ENCODE assay signal across 9 cellular contexts in genomic region chr15:74817370-74817737, GRCh38. TPM values are rescaled to one million over a fixed set of nuclear protein-coding genes. Genes with fewer than 3 reads are reported as not detected.
DNase-seq lines count a peak whose midpoint lies in the region; ATAC-seq and TF ChIP-seq lines count a peak whose summit lies in the region.
"Had no signal": no experiment of that assay in that cellular context is flagged by ENCODE, and none has a peak within 500 bp of the region (broad histone marks: within the 10 kb centered on the region; RNA-seq: fewer than 3 reads in every experiment).

No MANE protein-coding gene starts in this region.

- peak; percentile 84 for ATAC-seq in Right ventricle myocardium inferior
- ATAC-seq in body of pancreas: no peak

- DNase-seq in Right ventricle myocardium inferior (ENCODE audit: missing footprints) (no peak), cardiac septum (ENCODE audit: low spot score) (no peak), body of pancreas (peak in 3 of 4 donors; percentile 34 to 45 (median 41)), islet precursor cell (peak; percentile 95), MV-4-11 (lab: John Stamatoyannopoulos, UW) (no peak)
- no peak for DNase-seq in activated CD4-positive, alpha-beta memory T cell treated with anti-CD3 and anti-CD28 coated beads for 36 hours
- no peak for DNase-seq in activated effector memory CD4-positive, alpha-beta T cell treated with Interleukin-2 at 50 U/mL for 16 hours
- DNase-seq in activated CD4-positive, alpha-beta T cell treated with anti-CD3 and anti-CD28 coated beads, Interleukin-2, amount 50 U/mL, for 48 hours: no peak
- DNase-seq: GOT3 had no signal

- intact Hi-C loops in Right ventricle myocardium inferior (cut with DNase I): no loop called here
- intact Hi-C loops in cardiac septum (cut with DNase I): no loop called here
- intact Hi-C loops in body of pancreas (cut with DNase I): no loop called here
- intact Hi-C loops in activated CD4-positive, alpha-beta memory T cell treated with anti-CD3 and anti-CD28 coated beads for 36 hours (cut with micrococcal nuclease): no loop called here

- TF ChIP-seq CTCF in body of pancreas (IDR thresholded peaks at IDR 0.05): peak in 3 of 7 experiments; percentile 15 to 29 (median 19)

- TF ChIP-seq POLR2A in body of pancreas (IDR thresholded peaks at IDR 0.05): no peak

- 14 to 23% methylated on average over 7 to 9 of the region's 9 CpGs for WGBS in body of pancreas, 2 donors

- CTCF ChIA-PET in activated CD4-positive, alpha-beta memory T cell treated with anti-CD3 and anti-CD28 coated beads for 36 hours (lab: Charles Lee): interaction anchor here (1.9 kb wide), 1 partner anchor 46 kb away, joined by 7 read pairs; no protein-coding TSS in a partner anchor

- H3K9me3 Mint-ChIP-seq in activated CD4-positive, alpha-beta memory T cell treated with anti-CD3 and anti-CD28 coated beads for 36 hours: no peaks in the 10 kb centered on the region

- H3K36me3 ChIP-seq in body of pancreas (replicated peaks in 1 of 2; ENCODE audit: insufficient read depth in 1 of 2, low read depth in 2 of 2): no peaks in the 10 kb centered on the region

- H3K27ac Mint-ChIP-seq in activated CD4-positive, alpha-beta memory T cell treated with anti-CD3 and anti-CD28 coated beads for 36 hours: no peak overlapping the region

- POLR2A ChIA-PET in activated CD4-positive, alpha-beta memory T cell treated with anti-CD3 and anti-CD28 coated beads for 36 hours (lab: Charles Lee): no interaction called here

- H3K4me3 ChIP-seq in body of pancreas: no peak overlapping the region

- no peaks in the 10 kb centered on the region for H3K9me3 ChIP-seq in body of pancreas

- no peak overlapping the region for H3K27ac ChIP-seq in body of pancreas

- H3K4me1 Mint-ChIP-seq in activated CD4-positive, alpha-beta memory T cell treated with anti-CD3 and anti-CD28 coated beads for 36 hours (ENCODE audit: low read depth): peaks cover 7% of the 10 kb centered on the region

- no peaks in the 10 kb centered on the region for H3K27me3 Mint-ChIP-seq in activated CD4-positive, alpha-beta memory T cell treated with anti-CD3 and anti-CD28 coated beads for 36 hours

- no peaks in the 10 kb centered on the region for H3K36me3 Mint-ChIP-seq in activated CD4-positive, alpha-beta memory T cell treated with anti-CD3 and anti-CD28 coated beads for 36 hours

- H3K4me3 Mint-ChIP-seq in activated CD4-positive, alpha-beta memory T cell treated with anti-CD3 and anti-CD28 coated beads for 36 hours: no peak overlapping the region

- H3K27me3 ChIP-seq in body of pancreas: no peaks in the 10 kb centered on the region

- H3K4me1 ChIP-seq in body of pancreas: peaks cover 10% of the 10 kb centered on the region

RNA-seq across cellular contexts. Expression of gene LMAN1L, which starts 4.7 kb away (rescaled TPM):
- total RNA-seq in Right ventricle myocardium inferior (21.9 TPM), cardiac septum (7.9 TPM), body of pancreas (not detected)
- not detected for total RNA-seq in activated CD4-positive, alpha-beta memory T cell treated with anti-CD3 and anti-CD28 coated beads for 36 hours

RNA-seq across cellular contexts. Expression of gene CPLX3, which starts 9.1 kb away (rescaled TPM):
- 2.8 TPM for total RNA-seq in Right ventricle myocardium inferior
- 0.67 TPM for total RNA-seq in cardiac septum
- total RNA-seq in body of pancreas: not detected
- total RNA-seq in activated CD4-positive, alpha-beta memory T cell treated with anti-CD3 and anti-CD28 coated beads for 36 hours: not detected

RNA-seq across cellular contexts. Expression of gene ULK3, which starts 25.6 kb away (rescaled TPM):
- total RNA-seq in Right ventricle myocardium inferior: 42.3 TPM
- 25.6 TPM for total RNA-seq in cardiac septum
- total RNA-seq in body of pancreas: 10 to 100 TPM; 74.2 to 76.3 TPM
- total RNA-seq in activated CD4-positive, alpha-beta memory T cell treated with anti-CD3 and anti-CD28 coated beads for 36 hours: 10 to 100 TPM; 51.4 to 57.6 TPM

RNA-seq across cellular contexts. Expression of gene CSK, which starts 35.5 kb away (rescaled TPM):
- total RNA-seq in Right ventricle myocardium inferior (41.8 TPM), cardiac septum (29.5 TPM), body of pancreas (10 to 100 TPM; 11.2 to 15.2 TPM)
- total RNA-seq in activated CD4-positive, alpha-beta memory T cell treated with anti-CD3 and anti-CD28 coated beads for 36 hours: 100 to 1,000 TPM; 260 to 262 TPM

RNA-seq across cellular contexts. Expression of gene SCAMP2, which starts 55.8 kb away (rescaled TPM):
- total RNA-seq in Right ventricle myocardium inferior (42.6 TPM), cardiac septum (33.3 TPM), body of pancreas (10 to 100 TPM; 33.5 to 36.9 TPM)
- total RNA-seq in activated CD4-positive, alpha-beta memory T cell treated with anti-CD3 and anti-CD28 coated beads for 36 hours: 10 to 100 TPM; 77.6 to 79.5 TPM

Comparison
In these comparisons a context has a peak if more than half of its experiments do, and no peak if none do; other contexts are left out.
1. DNase-seq: peak in body of pancreas (3 of 4) and islet precursor cell (single experiment); none in Right ventricle myocardium inferior (single experiment), cardiac septum (single experiment), activated CD4-positive, alpha-beta memory T cell treated with anti-CD3 and anti-CD28 coated beads for 36 hours (single experiment), activated effector memory CD4-positive, alpha-beta T cell treated with Interleukin-2 at 50 U/mL for 16 hours (single experiment), MV-4-11 (single experiment) and activated CD4-positive, alpha-beta T cell treated with anti-CD3 and anti-CD28 coated beads, Interleukin-2, amount 50 U/mL, for 48 hours (0 of 2).